In genomic region chr12:109218996-109219395, GRCh38 we compare ENCODE assay signal across 11 cellular contexts.
"Had no signal": no experiment of that assay in that cellular context is flagged by ENCODE, and none has a peak within 500 bp of the region (broad histone marks: within the 10 kb centered on the region; RNA-seq: fewer than 3 reads in every experiment).

No MANE protein-coding gene starts in this region.

- H3K4me2 ChIP-seq: GM23338 had no signal

- DNase-seq: GM23248, GOT3, H7, H9, HCEC 1CT, HFFc6 had no signal

- H3K9me3 ChIP-seq: HAP-1 had no signal

- H3K4me3 ChIP-seq: GM23248, GM23338, HAP-1 had no signal

- H3K9ac ChIP-seq: GM23248 had no signal

- H3K36me3 ChIP-seq: HAP-1 had no signal

- H3K27ac ChIP-seq: GM23248 had no signal

- FAIRE-seq: H1, H54 had no signal

- ATAC-seq: GM23338, HCT116 had no signal

- H2AFZ ChIP-seq: GM23248, GM23338 had no signal

- H3K4me1 ChIP-seq: HAP-1 had no signal
